In genomic region chr13:75549262-75550158, GRCh38 we compare ENCODE assay signal across 8 cellular contexts. TPM values are rescaled to one million over a fixed set of nuclear protein-coding genes. Genes with fewer than 3 reads are reported as not detected.
DNase-seq lines count a peak whose midpoint lies in the region; ATAC-seq and TF ChIP-seq lines count a peak whose summit lies in the region.

TSS of gene UCHL3 (plus strand) at chr13:75549791. CDS start at chr13:75549821, 30 bp downstream.

- H3K27ac ChIP-seq in adipose tissue (ENCODE audit: low read depth, low read length) (no peak within 1 kb of the TSS), upper lobe of left lung (peak within 1 kb of the TSS; percentile 73 to 90 (median 82))

- H3K4me3 ChIP-seq in upper lobe of left lung = peak within 1 kb of the TSS; percentile 68 to 98 (median 78)

- peak; percentile 91 for TF ChIP-seq CTCF in GM12873 (IDR thresholded peaks at IDR 0.05; ENCODE audit: insufficient read depth, low read depth, low read length, missing control alignments)
- TF ChIP-seq CTCF in upper lobe of left lung (IDR thresholded peaks at IDR 0.05) = peak; percentile 63 to 98 (median 96)

- intact Hi-C loops in cardiac septum (cut with DNase I) = loop anchor here (2.0 kb wide), 1 partner anchor 67 kb away; the partner anchor contains the start of gene TBC1D4

- no peaks in the 10 kb centered on the region for H3K27me3 ChIP-seq in upper lobe of left lung

- peaks cover 11 to 18% (median 13%) of the 10 kb centered on the region in 4 donors for H3K4me1 ChIP-seq in upper lobe of left lung

- ATAC-seq in HG02763 (IDR thresholded peaks at IDR 0.05; ENCODE audit: unreplicated experiment) (peak; percentile 97), upper lobe of left lung (ENCODE audit: low FRiP score in 2 of 2) (peak; percentile 98 to 99)

- 0 to 1% (median 1%) methylated on average over 69 to 74 of the region's 74 CpGs for WGBS in adipose tissue, 3 donors
- WGBS in upper lobe of left lung, 2 donors = 1% methylated on average over 50 to 69 of the region's 74 CpGs

- TF ChIP-seq POLR2A in upper lobe of left lung (IDR thresholded peaks at IDR 0.05) = peak in 2 of 4 donors; percentile 48 to 79

- no peaks in the 10 kb centered on the region for H3K9me3 ChIP-seq in upper lobe of left lung

- no peaks in the 10 kb centered on the region for H3K36me3 ChIP-seq in upper lobe of left lung

- DNase-seq in NCI-H1417 treated with DMSO at 0.1 percent for 48 hours (lab: John Stamatoyannopoulos, UW) (peak; percentile 96), T follicular helper cell (ENCODE audit: low read depth) (peak; percentile 95), cardiac septum (ENCODE audit: low spot score) (peak; percentile 98), pons (ENCODE audit: low spot score) (peak; percentile 95), upper lobe of left lung (peak; percentile 97 to 98)

- no peak for TF ChIP-seq EP300 in upper lobe of left lung (IDR thresholded peaks at IDR 0.05)

RNA-seq across cellular contexts. Expression of gene UCHL3, which starts in this region (rescaled TPM):
- 10 to 100 TPM; 21.1 to 28.5 (median 24.4) TPM for polyA plus RNA-seq in adipose tissue
- total RNA-seq in cardiac septum (22.9 TPM), upper lobe of left lung (10 to 100 TPM in 3 of 6 donors, 1 to 10 TPM in 3; 6.3 to 20.7 (median 11.0) TPM)
